ENCODE assay signal across 39 cellular contexts in genomic region chr11:35766651-35767050, GRCh38.
"Had no signal": no experiment of that assay in that cellular context is flagged by ENCODE, and none has a peak within 500 bp of the region (broad histone marks: within the 10 kb centered on the region; RNA-seq: fewer than 3 reads in every experiment).

No MANE protein-coding gene starts in this region.

- ATAC-seq: activated naive CD4-positive, alpha-beta T cell treated with anti-CD3 and anti-CD28 coated beads, Interleukin-2, amount 50 U/mL, for 72 hours; activated naive CD8-positive, alpha-beta T cell treated with anti-CD3 and anti-CD28 coated beads, Interleukin-2, amount 50 U/mL, for 24 hours; activated T-cell treated with anti-CD3 and anti-CD28 coated beads, Interleukin-2, amount 50 U/mL, for 4 hours; activated T-cell treated with anti-CD3 and anti-CD28 coated beads, Interleukin-2, amount 50 U/mL, for 72 hours; activated T-helper 17 cell treated with anti-CD3 and anti-CD28 coated beads, Interleukin-2, amount 50 U/mL, for 72 hours; body of pancreas had no signal

- H3K4me3 Mint-ChIP-seq: activated naive CD4-positive, alpha-beta T cell treated with anti-CD3 and anti-CD28 coated beads for 36 hours; activated naive CD4-positive, alpha-beta T cell treated with anti-CD3 and anti-CD28 coated beads, Interleukin-2, amount 10 ng/mL, durations not matched to agents 7 days and 5 days; activated naive CD4-positive, alpha-beta T cell treated with anti-CD3 and anti-CD28 coated beads, Interleukin-2, amount 50 U/mL, for 24 hours; activated naive CD8-positive, alpha-beta T cell; activated naive CD8-positive, alpha-beta T cell treated with anti-CD3 and anti-CD28 coated beads for 36 hours; activated naive CD8-positive, alpha-beta T cell treated with anti-CD3 and anti-CD28 coated beads, Interleukin-2, amount 10 ng/mL, durations not matched to agents 7 days and 5 days; activated naive CD8-positive, alpha-beta T cell treated with anti-CD3 and anti-CD28 coated beads, Interleukin-2, amount 50 U/mL, for 24 hours; activated T-cell treated with anti-CD3 and anti-CD28 coated beads, Interleukin-2, amount 50 U/mL, for 24 hours; activated T-cell treated with anti-CD3 and anti-CD28 coated beads, Interleukin-2, amount 50 U/mL, for 4 hours; activated T-cell treated with anti-CD3 and anti-CD28 coated beads, Interleukin-2, amount 50 U/mL, for 72 hours; activated T-helper 1 cell treated with anti-CD3 and anti-CD28 coated beads, Interleukin-12 subunit alpha, Interleukin-12 subunit beta, Interleukin-2, Interleukin-4 antibody, amounts not matched to agents 30 ng/mL and 10 ng/mL and 1 ng/mL, durations not matched to agents 14 hours and 24 hours and 36 hours; activated T-helper 17 cell treated with anti-CD3 and anti-CD28 coated beads, Interleukin-2, amount 50 U/mL, for 72 hours; brain; central memory CD8-positive, alpha-beta T cell had no signal

- H3K4me1 Mint-ChIP-seq: activated T-helper 17 cell treated with anti-CD3 and anti-CD28 coated beads, Interleukin-2, amount 50 U/mL, for 72 hours had no signal

- H3K9me3 ChIP-seq: adrenal gland, ascending aorta, body of pancreas, breast epithelium had no signal

- H3K36me3 ChIP-seq: adrenal gland, ascending aorta, brain microvascular endothelial cell, breast epithelium, cardiac muscle cell had no signal

- H3K4me3 ChIP-seq: adrenal gland, ascending aorta, body of pancreas, breast epithelium, cardiac muscle cell had no signal

- H3K27me3 ChIP-seq: adrenal gland, ascending aorta, body of pancreas, brain microvascular endothelial cell, breast epithelium, cardiac muscle cell had no signal

- DNase-seq: activated effector memory CD4-positive, alpha-beta T cell treated with anti-CD3 and anti-CD28 coated beads, Interleukin-2, amount 50 U/mL, for 16 hours; activated effector memory CD4-positive, alpha-beta T cell treated with Interleukin-2 at 50 U/mL for 16 hours; activated gamma-delta T cell; activated gamma-delta T cell treated with Interleukin-2 at 50 U/mL for 16 hours; activated naive CD4-positive, alpha-beta T cell; activated naive CD4-positive, alpha-beta T cell treated with anti-CD3 and anti-CD28 coated beads for 36 hours; activated naive CD4-positive, alpha-beta T cell treated with anti-CD3 and anti-CD28 coated beads, Interleukin-2, amount 10 ng/mL, durations not matched to agents 7 days and 5 days; activated naive CD4-positive, alpha-beta T cell treated with anti-CD3 and anti-CD28 coated beads, Interleukin-2, amount 50 U/mL, for 16 hours; activated naive CD4-positive, alpha-beta T cell treated with Interleukin-2 at 50 U/mL for 16 hours; activated naive CD8-positive, alpha-beta T cell treated with anti-CD3 and anti-CD28 coated beads for 36 hours; activated naive CD8-positive, alpha-beta T cell treated with anti-CD3 and anti-CD28 coated beads, Interleukin-2, amount 10 ng/mL, durations not matched to agents 7 days and 5 days; activated naive CD8-positive, alpha-beta T cell treated with anti-CD3 and anti-CD28 coated beads, Interleukin-2, amount 50 U/mL, for 24 hours; activated T-cell treated with anti-CD3 and anti-CD28 coated beads for 4 hours; activated T-cell treated with anti-CD3 and anti-CD28 coated beads, Interleukin-2, amount 50 U/mL, for 1 hour; activated T-cell treated with anti-CD3 and anti-CD28 coated beads, Interleukin-2, amount 50 U/mL, for 24 hours; activated T-cell treated with anti-CD3 and anti-CD28 coated beads, Interleukin-2, amount 50 U/mL, for 4 hours; activated T-cell treated with anti-CD3 and anti-CD28 coated beads, Interleukin-2, amount 50 U/mL, for 48 hours; activated T-cell treated with anti-CD3 and anti-CD28 coated beads, Interleukin-2, amount 50 U/mL, for 72 hours; adrenal gland; amniotic stem cell; amygdala; anterior cingulate cortex; aorta; body of pancreas; brain microvascular endothelial cell; caudate nucleus; central memory CD4-positive, alpha-beta T cell; cerebellar nuclear complex had no signal

- H3K4me1 ChIP-seq: ascending aorta, breast epithelium had no signal

- H3K27ac Mint-ChIP-seq: activated naive CD4-positive, alpha-beta T cell treated with anti-CD3 and anti-CD28 coated beads for 36 hours; activated naive CD4-positive, alpha-beta T cell treated with anti-CD3 and anti-CD28 coated beads, Interleukin-2, amount 10 ng/mL, durations not matched to agents 7 days and 5 days; activated naive CD4-positive, alpha-beta T cell treated with anti-CD3 and anti-CD28 coated beads, Interleukin-2, amount 50 U/mL, for 72 hours; activated naive CD8-positive, alpha-beta T cell; activated naive CD8-positive, alpha-beta T cell treated with anti-CD3 and anti-CD28 coated beads for 36 hours; activated naive CD8-positive, alpha-beta T cell treated with anti-CD3 and anti-CD28 coated beads, Interleukin-2, amount 10 ng/mL, durations not matched to agents 7 days and 5 days; activated naive CD8-positive, alpha-beta T cell treated with anti-CD3 and anti-CD28 coated beads, Interleukin-2, amount 50 U/mL, for 24 hours; activated T-cell treated with anti-CD3 and anti-CD28 coated beads, Interleukin-2, amount 50 U/mL, for 24 hours; activated T-cell treated with anti-CD3 and anti-CD28 coated beads, Interleukin-2, amount 50 U/mL, for 72 hours; activated T-helper 1 cell treated with anti-CD3 and anti-CD28 coated beads, Interleukin-12 subunit alpha, Interleukin-12 subunit beta, Interleukin-2, Interleukin-4 antibody, amounts not matched to agents 30 ng/mL and 10 ng/mL and 1 ng/mL, durations not matched to agents 14 hours and 24 hours and 36 hours; activated T-helper 17 cell treated with anti-CD3 and anti-CD28 coated beads, Interleukin-2, amount 50 U/mL, for 72 hours; activated T-helper 2 cell treated with anti-CD3 and anti-CD28 coated beads, Interferon-gamma antibody, Interleukin-2, Interleukin-4, amounts not matched to agents 10 μg/mL and 5 μg/mL and 100 μg/mL, durations not matched to agents 14 hours and 24 hours and 36 hours had no signal

- H3K27me3 Mint-ChIP-seq: activated naive CD4-positive, alpha-beta T cell treated with anti-CD3 and anti-CD28 coated beads, Interleukin-2, amount 10 ng/mL, durations not matched to agents 7 days and 5 days; activated naive CD4-positive, alpha-beta T cell treated with anti-CD3 and anti-CD28 coated beads, Interleukin-2, amount 50 U/mL, for 24 hours; activated naive CD8-positive, alpha-beta T cell; activated naive CD8-positive, alpha-beta T cell treated with anti-CD3 and anti-CD28 coated beads for 36 hours; activated naive CD8-positive, alpha-beta T cell treated with anti-CD3 and anti-CD28 coated beads, Interleukin-2, amount 10 ng/mL, durations not matched to agents 7 days and 5 days; activated naive CD8-positive, alpha-beta T cell treated with anti-CD3 and anti-CD28 coated beads, Interleukin-2, amount 50 U/mL, for 24 hours; activated T-cell treated with anti-CD3 and anti-CD28 coated beads, Interleukin-2, amount 50 U/mL, for 24 hours; activated T-helper 17 cell treated with anti-CD3 and anti-CD28 coated beads, Interleukin-2, amount 50 U/mL, for 72 hours; brain; central memory CD8-positive, alpha-beta T cell had no signal

- H3K27ac ChIP-seq: adrenal gland, ascending aorta, body of pancreas, brain microvascular endothelial cell, breast epithelium, cardiac muscle cell had no signal

- H3K9me3 Mint-ChIP-seq: activated T-helper 1 cell treated with anti-CD3 and anti-CD28 coated beads, Interleukin-12 subunit alpha, Interleukin-12 subunit beta, Interleukin-2, Interleukin-4 antibody, amounts not matched to agents 30 ng/mL and 10 ng/mL and 1 ng/mL, durations not matched to agents 14 hours and 24 hours and 36 hours; activated T-helper 17 cell treated with anti-CD3 and anti-CD28 coated beads, Interleukin-2, amount 50 U/mL, for 72 hours; central memory CD8-positive, alpha-beta T cell had no signal
